ENCODE assay signal across 9 cellular contexts in the genomic region with DNA sequence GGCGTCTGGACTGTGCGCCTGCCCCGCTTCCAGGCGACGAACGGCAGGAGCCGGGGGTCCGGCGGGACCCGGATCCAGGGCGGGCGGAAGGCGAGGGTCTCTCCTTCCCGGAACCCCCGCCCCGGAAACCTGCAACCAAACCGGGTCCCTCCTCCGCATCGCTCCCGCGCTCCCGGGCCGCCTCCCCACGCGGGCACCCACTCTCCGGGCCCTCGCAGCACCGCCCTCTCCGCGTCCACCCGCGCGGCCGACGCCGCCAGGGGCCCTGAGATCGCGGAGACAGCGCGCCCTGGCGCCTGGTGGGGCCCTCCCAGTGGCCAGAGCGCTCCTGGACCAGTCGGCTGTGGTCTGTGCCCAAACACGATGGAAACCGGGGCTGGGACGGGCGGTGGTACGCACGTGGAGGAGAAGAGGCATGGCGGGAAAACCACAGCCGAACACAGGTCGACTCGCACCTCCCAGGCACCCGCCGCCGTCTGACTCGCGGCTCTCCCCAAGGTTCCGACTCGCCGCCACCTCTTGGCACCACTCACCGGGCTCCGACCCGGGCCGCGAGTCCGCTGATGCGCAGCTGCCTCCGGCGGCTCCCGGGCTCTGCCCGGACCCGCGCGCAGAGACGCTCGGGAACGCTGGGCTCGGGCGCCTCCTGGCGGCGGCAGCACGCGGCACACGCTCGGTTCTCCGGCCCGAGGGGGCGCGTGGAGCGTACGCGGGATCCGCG. TPM values are rescaled to one million over a fixed set of nuclear protein-coding genes. Genes with fewer than 3 reads are reported as not detected.
A peak's percentile ranks its signal among the peaks of the same experiment; 100 is the strongest.
DNase-seq lines count a peak whose midpoint lies in the region; ATAC-seq and TF ChIP-seq lines count a peak whose summit lies in the region.
"Had no signal": no experiment of that assay in that cellular context is flagged by ENCODE, and none has a peak within 500 bp of the region (broad histone marks: within the 10 kb centered on the region; RNA-seq: fewer than 3 reads in every experiment).

No MANE protein-coding gene starts in this region.

- intact Hi-C loops in dorsolateral prefrontal cortex (cut with DNase I), result loop anchor here (1.0 to 10.0 kb wide), 10 partner anchors 15 to 841 kb away; no protein-coding TSS in a partner anchor

- peak; percentile 64 for ATAC-seq in lung (ENCODE audit: insufficient read depth, low FRiP score)
- ATAC-seq in GM21825 (IDR thresholded peaks at IDR 0.05; ENCODE audit: unreplicated experiment), result no peak

- H3K4me1 ChIP-seq in lung (ENCODE audit: control insufficient read depth in 2 of 2, insufficient read depth in 2 of 2, low read length in 2 of 2), result peaks cover 0 to 20% of the 10 kb centered on the region in 2 donors

- H3K27ac ChIP-seq in dorsolateral prefrontal cortex, result peak overlapping the region; percentile 47 to 98 (median 94)
- no peak overlapping the region for H3K27ac ChIP-seq in lung (ENCODE audit: low read depth in 1 of 2, low read length in 1 of 2)
- H3K27ac ChIP-seq: SK-N-MC had no signal

- H3K36me3 ChIP-seq in lung (ENCODE audit: control insufficient read depth in 2 of 2, insufficient read depth in 2 of 2, low read length in 2 of 2), result no peaks in the 10 kb centered on the region

- peak; percentile 48 to 97 (median 79) for TF ChIP-seq CTCF in dorsolateral prefrontal cortex (IDR thresholded peaks at IDR 0.05 in 54 of 56, conservative IDR thresholded peaks at IDR 0.05 in 2 of 56; ENCODE audit: low read depth in 1 of 56, partially characterized antibody in 56 of 56)
- peak; percentile 51 for TF ChIP-seq CTCF in lung (IDR thresholded peaks at IDR 0.05; ENCODE audit: control extremely low read depth, extremely low read depth)

- H3K4me3 ChIP-seq in dorsolateral prefrontal cortex, result peak overlapping the region; percentile 25 to 73 (median 52)
- H3K4me3 ChIP-seq in lung, result no peak overlapping the region
- H3K4me3 ChIP-seq: SK-N-MC had no signal

- peaks cover 0 to 83% (median 54%) of the 10 kb centered on the region in 45 donors for H3K27me3 ChIP-seq in dorsolateral prefrontal cortex
- H3K27me3 ChIP-seq in lung (ENCODE audit: control insufficient read depth, insufficient read depth), result peaks cover 19% of the 10 kb centered on the region

- H3K9me3 ChIP-seq in lung (ENCODE audit: control insufficient read depth in 2 of 2, insufficient read depth in 1 of 2, low read length in 1 of 2), result peaks cover 0 to 4% of the 10 kb centered on the region in 2 donors

- WGBS in lung, 2 donors, result 1 to 3% methylated on average over 71 to 95 of the region's 95 CpGs

- DNase-seq in ELR (ENCODE audit: low read depth), result peak; percentile 27
- peak; percentile 32 for DNase-seq in LHCN-M2 (ENCODE audit: low read depth)
- DNase-seq in activated CD4-positive, alpha-beta T cell treated with anti-CD3 and anti-CD28 coated beads, Interleukin-2, amount 50 U/mL, for 48 hours, result peak; percentile 72 to 79
- peak in 5 of 10 donors; percentile 26 to 83 (median 67) for DNase-seq in dorsolateral prefrontal cortex
- no peak for DNase-seq in lung (ENCODE audit: low spot score)
- peak; percentile 28 for DNase-seq in stimulated activated CD8-positive, alpha-beta memory T cell treated with anti-CD3 and anti-CD28 coated beads, Interleukin-12 subunit alpha, Interleukin-12 subunit beta, amount 100 ng/mL, for 1 hour (ENCODE audit: low read depth)
- DNase-seq in dedifferentiated amniotic fluid mesenchymal stem cell (ENCODE audit: extremely low spot score), result no peak

RNA-seq across cellular contexts. Expression of a gene that starts 7.9 kb away (rescaled TPM):
- total RNA-seq in LHCN-M2 (2014; rRNA removed) (not detected in 2 replicates), dorsolateral prefrontal cortex (10 to 100 TPM in 101 of 120 experiments, 1 to 10 TPM in 19; 5.9 to 47.3 (median 14.2) TPM), lung (not detected)
- not detected for polyA plus RNA-seq in LHCN-M2 (2012)
- polyA plus RNA-seq in lung, result not detected

Comparison
In these comparisons a context has a peak if more than half of its experiments do, and no peak if none do; other contexts are left out.
1. DNase-seq: peak in ELR (single experiment), LHCN-M2 (single experiment), activated CD4-positive, alpha-beta T cell treated with anti-CD3 and anti-CD28 coated beads, Interleukin-2, amount 50 U/mL, for 48 hours (2 of 2) and stimulated activated CD8-positive, alpha-beta memory T cell treated with anti-CD3 and anti-CD28 coated beads, Interleukin-12 subunit alpha, Interleukin-12 subunit beta, amount 100 ng/mL, for 1 hour (single experiment); none in lung (single experiment) and dedifferentiated amniotic fluid mesenchymal stem cell (single experiment).
2. H3K27ac ChIP-seq: peak in dorsolateral prefrontal cortex (59 of 59); none in lung (0 of 2).